Comparison of ENCODE assay signal across 15 cellular contexts in genomic region chr2:10323535-10323934, GRCh38. TPM values are rescaled to one million over a fixed set of nuclear protein-coding genes. Genes with fewer than 3 reads are reported as not detected.
A peak's percentile ranks its signal among the peaks of the same experiment; 100 is the strongest.
DNase-seq lines count a peak whose midpoint lies in the region; ATAC-seq and TF ChIP-seq lines count a peak whose summit lies in the region.
"Had no signal": no experiment of that assay in that cellular context is flagged by ENCODE, and none has a peak within 500 bp of the region (broad histone marks: within the 10 kb centered on the region; RNA-seq: fewer than 3 reads in every experiment).

No MANE protein-coding gene starts in this region.

- peaks cover 92% of the 10 kb centered on the region for H3K79me2 ChIP-seq in MM.1S (ENCODE audit: low read length)
- H3K79me2 ChIP-seq in trophoblast cell (ENCODE audit: control insufficient read depth, insufficient read depth, low read length, poor library complexity): no peaks in the 10 kb centered on the region

- peaks cover 40% of the 10 kb centered on the region for H3K4me1 ChIP-seq in CD8-positive, alpha-beta memory T cell (ENCODE audit: insufficient read depth, low read length)
- H3K4me1 ChIP-seq in MM.1S (ENCODE audit: low read length): peaks cover 43% of the 10 kb centered on the region
- peaks cover 29% of the 10 kb centered on the region for H3K4me1 ChIP-seq in iPS-18a (ENCODE audit: control insufficient read depth, low read depth, low read length)
- H3K4me1 ChIP-seq in trophoblast cell (ENCODE audit: control insufficient read depth in 1 of 2, insufficient read depth in 2 of 2, low read length in 2 of 2): peaks cover 4 to 5% of the 10 kb centered on the region in 2 experiments
- peaks cover 49% of the 10 kb centered on the region for H3K4me1 ChIP-seq in upper lobe of right lung

- H4K12ac ChIP-seq in trophoblast cell (ENCODE audit: low read depth, low read length): no peak overlapping the region

- ATAC-seq in upper lobe of right lung (no peak), GM18505 (IDR thresholded peaks at IDR 0.05; ENCODE audit: unreplicated experiment) (no peak)
- ATAC-seq: HCT116, K562 had no signal

- no peak overlapping the region for H2AFZ ChIP-seq in MM.1S (ENCODE audit: low read length)
- H2AFZ ChIP-seq in trophoblast cell (ENCODE audit: insufficient read depth, low read length, poor library complexity): no peak overlapping the region

- no peak overlapping the region for H3K14ac ChIP-seq in trophoblast cell (ENCODE audit: low read length)

- no peaks in the 10 kb centered on the region for H3K27me3 ChIP-seq in CD8-positive, alpha-beta memory T cell (ENCODE audit: insufficient read depth, low read length, poor library complexity, severe bottlenecking)
- H3K27me3 ChIP-seq in MM.1S (replicated peaks; ENCODE audit: insufficient read depth, low read length): no peaks in the 10 kb centered on the region
- no peaks in the 10 kb centered on the region for H3K27me3 ChIP-seq in iPS-18a (ENCODE audit: control insufficient read depth, insufficient read depth, low read length)
- no peaks in the 10 kb centered on the region for H3K27me3 ChIP-seq in trophoblast cell (ENCODE audit: insufficient read depth, low read length)
- H3K27me3 ChIP-seq in upper lobe of right lung: no peaks in the 10 kb centered on the region

- H3K23ac ChIP-seq in trophoblast cell (ENCODE audit: low read length): no peak overlapping the region

- no peaks in the 10 kb centered on the region for H3K9me2 ChIP-seq in MM.1S (replicated peaks; ENCODE audit: insufficient read depth, low read length)

- no peak overlapping the region for H2BK5ac ChIP-seq in trophoblast cell (ENCODE audit: low read depth, low read length, poor library complexity)

- H3K27me3 Mint-ChIP-seq in CD8-positive, alpha-beta memory T cell: no peaks in the 10 kb centered on the region
- H3K27me3 Mint-ChIP-seq: B cell had no signal

- H3K4me3 ChIP-seq in CD8-positive, alpha-beta memory T cell (ENCODE audit: low read length): no peak overlapping the region
- H3K4me3 ChIP-seq in MM.1S (ENCODE audit: low read length) (no peak overlapping the region), iPS-18a (ENCODE audit: low read length) (no peak overlapping the region), trophoblast cell (ENCODE audit: low read depth, low read length) (no peak overlapping the region), upper lobe of right lung (no peak overlapping the region)
- H3K4me3 ChIP-seq: K562 had no signal

- H3K4ac ChIP-seq in trophoblast cell (ENCODE audit: low read depth, low read length): no peak overlapping the region

- no peak overlapping the region for H3K18ac ChIP-seq in trophoblast cell (ENCODE audit: low read length)

- H3K9me3 Mint-ChIP-seq in CD8-positive, alpha-beta memory T cell: no peaks in the 10 kb centered on the region

- H3K27ac ChIP-seq in CD8-positive, alpha-beta memory T cell (ENCODE audit: low read depth, low read length): no peak overlapping the region
- H3K27ac ChIP-seq in MM.1S (ENCODE audit: low read length): peak overlapping the region; percentile 82; the same call in 1 of the 2 replicates
- H3K27ac ChIP-seq in iPS-18a (ENCODE audit: low read length): peak overlapping the region; percentile 65
- no peak overlapping the region for H3K27ac ChIP-seq in trophoblast cell (ENCODE audit: low read depth, low read length)
- H3K27ac ChIP-seq in upper lobe of right lung: no peak overlapping the region
- H3K27ac ChIP-seq: HL-60, RWPE1 had no signal

- 0 out of 2 replicates have a peak, but pooled peaks cover 7% of the 10 kb centered on the region for H4K20me1 ChIP-seq in MM.1S (ENCODE audit: insufficient read depth, low read length)

- H4K91ac ChIP-seq in trophoblast cell (ENCODE audit: low read depth, low read length): no peak overlapping the region

- no peak for DNase-seq in CD8-positive, alpha-beta memory T cell
- DNase-seq in MM.1S (no peak), trophoblast cell (peak; percentile 27 to 90), upper lobe of right lung (no peak), NCI-H1417 treated with DMSO at 0.1 percent for 48 hours (lab: John Stamatoyannopoulos, UW) (no peak)
- DNase-seq: NCI-H1436, NCI-H2081, NCI-H774 had no signal

- H3F3A ChIP-seq in MM.1S (ENCODE audit: insufficient read depth, low read length): peaks cover 11% of the 10 kb centered on the region

- POLR2A ChIA-PET in CD8-positive, alpha-beta memory T cell (lab: Charles Lee): no interaction called here

- peak overlapping the region in 5 of 8 donors; percentile 11 to 63 (median 24) for H3K27ac Mint-ChIP-seq in CD8-positive, alpha-beta memory T cell
- H3K27ac Mint-ChIP-seq: B cell had no signal

- TF ChIP-seq CTCF in MM.1S (IDR thresholded peaks at IDR 0.05; ENCODE audit: low read length) (no peak), upper lobe of right lung (IDR thresholded peaks at IDR 0.05) (no peak)

- CTCF ChIA-PET in CD8-positive, alpha-beta memory T cell (lab: Charles Lee): interaction anchor here (2.1 kb wide), 1 partner anchor 20 kb away, joined by 5 read pairs; no protein-coding TSS in a partner anchor

- H2BK120ac ChIP-seq in trophoblast cell (ENCODE audit: insufficient read depth, low read length, poor library complexity): no peak overlapping the region

- TF ChIP-seq POLR2A in GM18505 (IDR thresholded peaks at IDR 0.05; ENCODE audit: borderline replicate concordance, extremely low read depth, insufficient read depth, insufficient read length): no peak

- H3K79me1 ChIP-seq in trophoblast cell (ENCODE audit: low read length): no peaks in the 10 kb centered on the region

- H2AK5ac ChIP-seq in trophoblast cell (ENCODE audit: low read length): no peak overlapping the region

- H3K4me2 ChIP-seq in MM.1S (ENCODE audit: low read depth, low read length) (no peak overlapping the region), trophoblast cell (ENCODE audit: low read length) (no peak overlapping the region)

- peaks cover 47 to 91% (median 66%) of the 10 kb centered on the region in 3 donors for H3K4me1 Mint-ChIP-seq in CD8-positive, alpha-beta memory T cell

- no peak overlapping the region for H2BK12ac ChIP-seq in trophoblast cell (ENCODE audit: low read length)

- peaks cover 0 to 23% (median 2%) of the 10 kb centered on the region in 3 donors for H3K36me3 Mint-ChIP-seq in CD8-positive, alpha-beta memory T cell

- H3K9ac ChIP-seq in MM.1S (ENCODE audit: low read length): no peak overlapping the region
- peak overlapping the region; percentile 2 for H3K9ac ChIP-seq in iPS-18a (ENCODE audit: low read length)
- no peak overlapping the region for H3K9ac ChIP-seq in trophoblast cell (ENCODE audit: low read length)

- WGBS in trophoblast cell (ENCODE audit: extremely low coverage, insufficient coverage, insufficient read length): no CpG with 5 or more reads among the region's 5 CpGs

- H3K36me3 ChIP-seq in CD8-positive, alpha-beta memory T cell (ENCODE audit: insufficient read depth, low read length): no peaks in the 10 kb centered on the region
- no peaks in the 10 kb centered on the region for H3K36me3 ChIP-seq in MM.1S (replicated peaks; ENCODE audit: insufficient read depth, low read length)
- no peaks in the 10 kb centered on the region for H3K36me3 ChIP-seq in iPS-18a (ENCODE audit: control insufficient read depth, low read depth, low read length)
- H3K36me3 ChIP-seq in trophoblast cell (ENCODE audit: control insufficient read depth in 1 of 2, insufficient read depth in 2 of 2, low read length in 2 of 2): no peaks in the 10 kb centered on the region
- H3K36me3 ChIP-seq in upper lobe of right lung: no peaks in the 10 kb centered on the region

- no peaks in the 10 kb centered on the region for H3K9me3 ChIP-seq in CD8-positive, alpha-beta memory T cell (ENCODE audit: low read length)
- H3K9me3 ChIP-seq in MM.1S (replicated peaks; ENCODE audit: insufficient read depth, low read length) (no peaks in the 10 kb centered on the region), iPS-18a (ENCODE audit: control insufficient read depth, low read depth, low read length) (no peaks in the 10 kb centered on the region), trophoblast cell (ENCODE audit: insufficient read depth, low read depth, low read length) (peaks cover 2% of the 10 kb centered on the region), upper lobe of right lung (no peaks in the 10 kb centered on the region)

- H4K8ac ChIP-seq in trophoblast cell (ENCODE audit: low read depth, low read length): no peak overlapping the region

- intact Hi-C loops in upper lobe of right lung (cut with DNase I): no loop called here

- H3K4me3 Mint-ChIP-seq in CD8-positive, alpha-beta memory T cell: no peak overlapping the region
- H3K4me3 Mint-ChIP-seq: B cell had no signal

RNA-seq across cellular contexts. Expression of gene HPCAL1, which starts 20.8 kb away (rescaled TPM):
- total RNA-seq in CD8-positive, alpha-beta memory T cell: 10 to 100 TPM; 44.1 to 47.6 TPM
- polyA plus RNA-seq in CD8-positive, alpha-beta memory T cell: 96.3 TPM
- 124 and 139 TPM in 2 replicates for polyA plus RNA-seq in trophoblast cell (2013)
- total RNA-seq in upper lobe of right lung: 160 TPM

Comparison
In these comparisons a context has a peak if more than half of its experiments do, and no peak if none do; other contexts are left out.
1. DNase-seq: peak in trophoblast cell (2 of 2); none in CD8-positive, alpha-beta memory T cell (0 of 5), MM.1S (single experiment), upper lobe of right lung (single experiment) and NCI-H1417 treated with DMSO at 0.1 percent for 48 hours (single experiment).
2. H3K27ac ChIP-seq: peak in MM.1S (single experiment) and iPS-18a (single experiment); none in CD8-positive, alpha-beta memory T cell (single experiment), trophoblast cell (single experiment) and upper lobe of right lung (single experiment).